In genomic region chr7:13984831-13985685, GRCh38 we compare ENCODE assay signal across 24 cellular contexts. TPM values are rescaled to one million over a fixed set of nuclear protein-coding genes. Genes with fewer than 3 reads are reported as not detected.
DNase-seq lines count a peak whose midpoint lies in the region; ATAC-seq, FAIRE-seq and TF ChIP-seq lines count a peak whose summit lies in the region.
"Had no signal": no experiment of that assay in that cellular context is flagged by ENCODE, and none has a peak within 500 bp of the region (broad histone marks: within the 10 kb centered on the region; RNA-seq: fewer than 3 reads in every experiment).

No MANE protein-coding gene starts in this region.

- H3K27me3 Mint-ChIP-seq in astrocyte (ENCODE audit: low read depth, unreplicated experiment) = no peaks in the 10 kb centered on the region

- ATAC-seq in heart left ventricle (no peak), left ventricle myocardium superior (no peak), GM18868 (IDR thresholded peaks at IDR 0.05; ENCODE audit: unreplicated experiment) (no peak)
- ATAC-seq: sciatic nerve had no signal

- H3K27me3 ChIP-seq in heart left ventricle (peaks cover 0 to 2% (median 0%) of the 10 kb centered on the region in 9 donors), astrocyte (ENCODE audit: insufficient read depth, low read length) (no peaks in the 10 kb centered on the region), hepatocyte (no peaks in the 10 kb centered on the region), smooth muscle cell (ENCODE audit: low read depth) (no peaks in the 10 kb centered on the region)
- H3K27me3 ChIP-seq: MG63, SJSA1, vagina had no signal

- H3K9me3 Mint-ChIP-seq in astrocyte (ENCODE audit: unreplicated experiment) = no peaks in the 10 kb centered on the region
- H3K9me3 Mint-ChIP-seq: dendritic cell treated with granulocyte-macrophage colony-stimulating factor and Interleukin-4, amounts not matched to agents 40 ng/mL and 50 ng/mL, for 4 days had no signal

- H3K36me3 Mint-ChIP-seq in astrocyte (ENCODE audit: low read depth, unreplicated experiment) = no peaks in the 10 kb centered on the region

- no peak overlapping the region for H3K4me3 Mint-ChIP-seq in astrocyte (ENCODE audit: unreplicated experiment)
- H3K4me3 Mint-ChIP-seq: dendritic cell treated with granulocyte-macrophage colony-stimulating factor and Interleukin-4, amounts not matched to agents 40 ng/mL and 50 ng/mL, for 4 days had no signal

- peak overlapping the region; percentile 66 for H3K4me2 ChIP-seq in astrocyte (ENCODE audit: low read length)
- peak overlapping the region; percentile 13 for H3K4me2 ChIP-seq in hepatocyte
- H3K4me2 ChIP-seq in smooth muscle cell = peak overlapping the region; percentile 96

- no peak overlapping the region for H3K27ac Mint-ChIP-seq in astrocyte (ENCODE audit: unreplicated experiment)
- H3K27ac Mint-ChIP-seq: dendritic cell treated with granulocyte-macrophage colony-stimulating factor and Interleukin-4, amounts not matched to agents 40 ng/mL and 50 ng/mL, for 4 days had no signal

- peak overlapping the region in 9 of 12 donors; percentile 29 to 85 (median 72) for H3K4me3 ChIP-seq in heart left ventricle
- peak overlapping the region; percentile 30 for H3K4me3 ChIP-seq in astrocyte (ENCODE audit: insufficient read depth, low read depth, low read length)
- no peak overlapping the region for H3K4me3 ChIP-seq in hepatocyte
- peak overlapping the region; percentile 77 for H3K4me3 ChIP-seq in smooth muscle cell
- H3K4me3 ChIP-seq in kidney (ENCODE audit: low read length in 2 of 2) = no peak overlapping the region
- H3K4me3 ChIP-seq: SJSA1, vagina had no signal

- H4K20me1 ChIP-seq in astrocyte (ENCODE audit: insufficient read depth, low read length) = no peaks in the 10 kb centered on the region
- H4K20me1 ChIP-seq in hepatocyte (ENCODE audit: insufficient read depth, poor library complexity, severe bottlenecking) = no peaks in the 10 kb centered on the region
- no peaks in the 10 kb centered on the region for H4K20me1 ChIP-seq in smooth muscle cell (ENCODE audit: low read depth)

- DNase-seq in heart left ventricle = no peak
- no peak for DNase-seq in left ventricle myocardium superior
- DNase-seq in astrocyte (ENCODE audit: low read depth) = no peak
- DNase-seq in hepatocyte (ENCODE audit: low spot score) = no peak
- DNase-seq in smooth muscle cell (lab: John Stamatoyannopoulos, UW; ENCODE audit: unreplicated experiment) = no peak
- no peak for DNase-seq in kidney
- DNase-seq in KG1 (lab: John Stamatoyannopoulos, UW) = no peak
- DNase-seq: ACHN; activated naive CD4-positive, alpha-beta T cell treated with Interleukin-2 at 50 U/mL for 16 hours; anterior cingulate cortex; DMS79 treated with DMSO at 0.1 percent for 48 hours; erythroblast; MG63; NCI-H187; NCI-H524; nucleus accumbens; stimulated activated CD4-positive, alpha-beta T cell treated with anti-CD3 and anti-CD28 coated beads, Interleukin-1b, Interleukin-23, amount 100 ng/mL, for 48 hours had no signal

- H3K9ac ChIP-seq in astrocyte (ENCODE audit: low read length) (no peak overlapping the region), smooth muscle cell (ENCODE audit: low read depth) (peak overlapping the region; percentile 10), kidney (ENCODE audit: low read length in 2 of 2) (no peak overlapping the region)

- no peak for FAIRE-seq in astrocyte (lab: Jason Lieb, UNC)
- FAIRE-seq in kidney (lab: Jason Lieb, UNC) = no peak
- FAIRE-seq: HTR-8/SVneo, keratinocyte had no signal

- H3K79me2 ChIP-seq in astrocyte (ENCODE audit: insufficient read depth, low read length) (peaks cover 4% of the 10 kb centered on the region), hepatocyte (no peaks in the 10 kb centered on the region), smooth muscle cell (ENCODE audit: low read depth) (peaks cover 44% of the 10 kb centered on the region)

- H3K9me3 ChIP-seq in heart left ventricle = no peaks in the 10 kb centered on the region
- H3K9me3 ChIP-seq in astrocyte (ENCODE audit: insufficient read depth, low read depth, low read length) = no peaks in the 10 kb centered on the region
- no peaks in the 10 kb centered on the region for H3K9me3 ChIP-seq in hepatocyte (ENCODE audit: low read depth)
- no peaks in the 10 kb centered on the region for H3K9me3 ChIP-seq in smooth muscle cell (replicated peaks; ENCODE audit: low read depth)
- no peaks in the 10 kb centered on the region for H3K9me3 ChIP-seq in kidney (ENCODE audit: control insufficient read depth in 1 of 2, low read length in 2 of 2)
- H3K9me3 ChIP-seq: MG63, SJSA1, vagina had no signal

- H3K4me1 Mint-ChIP-seq in astrocyte (ENCODE audit: low read depth, unreplicated experiment) = peaks cover 19% of the 10 kb centered on the region

- peaks cover 9% of the 10 kb centered on the region for H3F3A ChIP-seq in smooth muscle cell (ENCODE audit: low read depth)

- H3K4me1 ChIP-seq in heart left ventricle (peaks cover 0 to 45% (median 26%) of the 10 kb centered on the region in 12 donors), astrocyte (ENCODE audit: insufficient read depth, low read length) (peaks cover 9% of the 10 kb centered on the region), hepatocyte (ENCODE audit: insufficient read depth) (peaks cover 14% of the 10 kb centered on the region), smooth muscle cell (ENCODE audit: low read depth) (peaks cover 72% of the 10 kb centered on the region), kidney (ENCODE audit: control insufficient read depth in 1 of 2, insufficient read depth in 1 of 2, low read depth in 1 of 2, low read length in 2 of 2) (peaks cover 0 to 5% of the 10 kb centered on the region in 2 donors)

- H2AFZ ChIP-seq in astrocyte (ENCODE audit: low read depth, low read length) (no peak overlapping the region), hepatocyte (no peak overlapping the region), smooth muscle cell (ENCODE audit: low read depth) (no peak overlapping the region)

- 33 to 51% (median 41%) methylated on average over 2 of the region's 2 CpGs for WGBS in heart left ventricle, 4 donors
- 54% methylated on average over 2 of the region's 2 CpGs for WGBS in hepatocyte (ENCODE audit: low lambda C conversion rate, missing lambda C conversion rate)
- 60% methylated on average over 2 of the region's 2 CpGs for WGBS in smooth muscle cell (ENCODE audit: low lambda C conversion rate)

- intact Hi-C loops in heart left ventricle (cut with DNase I) (loop anchor here in 8 of 10 donors (5.0 to 10.0 kb wide), 4 partner anchors 210 to 472 kb away; no protein-coding TSS in a partner anchor), left ventricle myocardium superior (cut with micrococcal nuclease) (loop anchor here (10.0 kb wide), 1 partner anchor 470 kb away; no protein-coding TSS in a partner anchor), kidney (cut with DNase I) (no loop called here)

- H3K36me3 ChIP-seq in heart left ventricle (no peaks in the 10 kb centered on the region), astrocyte (ENCODE audit: insufficient read depth, low read length) (no peaks in the 10 kb centered on the region), hepatocyte (replicated peaks; ENCODE audit: insufficient read depth, low read depth) (no peaks in the 10 kb centered on the region), smooth muscle cell (ENCODE audit: low read depth) (no peaks in the 10 kb centered on the region), kidney (ENCODE audit: control insufficient read depth in 1 of 2, insufficient read depth in 2 of 2, low read length in 2 of 2) (no peaks in the 10 kb centered on the region)
- H3K36me3 ChIP-seq: MG63, SJSA1, vagina had no signal

- H3K27ac ChIP-seq in heart left ventricle (peak overlapping the region in 4 of 12 donors; percentile 7 to 94 (median 92)), astrocyte (ENCODE audit: low read depth, low read length) (no peak overlapping the region), hepatocyte (no peak overlapping the region), smooth muscle cell (ENCODE audit: low read depth) (no peak overlapping the region), kidney (ENCODE audit: low read depth in 2 of 2, low read length in 2 of 2) (no peak overlapping the region)
- H3K27ac ChIP-seq: SJSA1, vagina had no signal

- no peaks in the 10 kb centered on the region for H3K9me2 ChIP-seq in hepatocyte (replicated peaks; ENCODE audit: insufficient read depth)

- no peak for TF ChIP-seq CTCF in heart left ventricle (IDR thresholded peaks at IDR 0.05)
- no peak for TF ChIP-seq CTCF in astrocyte (IDR thresholded peaks at IDR 0.05; ENCODE audit: insufficient read depth, low read depth, low read length)
- TF ChIP-seq CTCF in hepatocyte (IDR thresholded peaks at IDR 0.05; ENCODE audit: poor library complexity) = no peak
- no peak for TF ChIP-seq CTCF in smooth muscle cell (IDR thresholded peaks at IDR 0.05; ENCODE audit: borderline replicate concordance, insufficient read depth, poor library complexity, severe bottlenecking)
- TF ChIP-seq CTCF in kidney (IDR thresholded peaks at IDR 0.05; ENCODE audit: borderline replicate concordance, extremely low read depth, insufficient read depth) = no peak

- TF ChIP-seq POLR2A in heart left ventricle (IDR thresholded peaks at IDR 0.05) = no peak

RNA-seq across cellular contexts. Expression of gene ETV1, which starts 4.4 kb away (rescaled TPM):
- total RNA-seq in heart left ventricle (100 to 1,000 TPM in 2 of 9 donors, 10 to 100 TPM in 7; 37.5 to 118 (median 91.7) TPM), left ventricle myocardium superior (29.8 TPM), astrocyte (12.5 and 12.6 TPM in 2 replicates), hepatocyte (8.4 and 8.9 TPM in 2 replicates), smooth muscle cell (27.8 and 37.5 TPM in 2 replicates), kidney (28.6 TPM)
- polyA plus RNA-seq in heart left ventricle (10 to 100 TPM in 1 of 2 donors, 1 to 10 TPM in 1; 9.6 to 44.0 TPM), hepatocyte (4.6 and 5.9 TPM in 2 replicates), smooth muscle cell (18.2 and 24.3 TPM in 2 replicates), kidney (ENCODE audit: insufficient read depth, low read depth, low replicate concordance) (2.0 TPM)

Comparison
In these comparisons a context has a peak if more than half of its experiments do, and no peak if none do; other contexts are left out.
1. H3K4me3 ChIP-seq: peak in heart left ventricle (9 of 12), astrocyte (single experiment) and smooth muscle cell (single experiment); none in hepatocyte (single experiment) and kidney (0 of 2).
2. H3K4me2 ChIP-seq: peak in every context shown above with its lines; median percentile 96 in smooth muscle cell; 66 in astrocyte; 13 in hepatocyte.